1 cellular context compared by ENCODE assay signal in genomic region chr2:237955640-237956401, GRCh38.
TF ChIP-seq lines count a peak whose summit lies in the region.

No MANE protein-coding gene starts in this region.

TF ChIP-seq in SK-N-SH, 30 proteins besides CTCF, POLR2A, EP300 and RAD21 (continued from another document):
- no peak for TF ChIP-seq REST (IDR thresholded peaks at IDR 0.05; ENCODE audit: low read depth, low read length)
- TF ChIP-seq RCOR1 (IDR thresholded peaks at IDR 0.05; ENCODE audit: low read length): no peak
- TF ChIP-seq IRF3 (IDR thresholded peaks at IDR 0.05; ENCODE audit: low read depth, low read length): no peak
- TF ChIP-seq, protein P1, sequence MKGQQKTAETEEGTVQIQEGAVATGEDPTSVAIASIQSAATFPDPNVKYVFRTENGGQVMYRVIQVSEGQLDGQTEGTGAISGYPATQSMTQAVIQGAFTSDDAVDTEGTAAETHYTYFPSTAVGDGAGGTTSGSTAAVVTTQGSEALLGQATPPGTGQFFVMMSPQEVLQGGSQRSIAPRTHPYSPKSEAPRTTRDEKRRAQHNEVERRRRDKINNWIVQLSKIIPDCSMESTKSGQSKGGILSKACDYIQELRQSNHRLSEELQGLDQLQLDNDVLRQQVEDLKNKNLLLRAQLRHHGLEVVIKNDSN (IDR thresholded peaks at IDR 0.05; ENCODE audit: borderline replicate concordance, low read depth): no peak
- no peak for TF ChIP-seq MEF2A (IDR thresholded peaks at IDR 0.05; ENCODE audit: borderline replicate concordance, low read depth)
- TF ChIP-seq USF2 (IDR thresholded peaks at IDR 0.05; ENCODE audit: borderline replicate concordance, low read depth, low read length): no peak
- TF ChIP-seq NRF1 (IDR thresholded peaks at IDR 0.05; ENCODE audit: low read depth, low read length): no peak
- TF ChIP-seq POLR2AphosphoS5 (IDR thresholded peaks at IDR 0.05; ENCODE audit: low read depth, low read length): no peak
